Comparison of ENCODE assay signal across 15 cellular contexts in the genomic region with DNA sequence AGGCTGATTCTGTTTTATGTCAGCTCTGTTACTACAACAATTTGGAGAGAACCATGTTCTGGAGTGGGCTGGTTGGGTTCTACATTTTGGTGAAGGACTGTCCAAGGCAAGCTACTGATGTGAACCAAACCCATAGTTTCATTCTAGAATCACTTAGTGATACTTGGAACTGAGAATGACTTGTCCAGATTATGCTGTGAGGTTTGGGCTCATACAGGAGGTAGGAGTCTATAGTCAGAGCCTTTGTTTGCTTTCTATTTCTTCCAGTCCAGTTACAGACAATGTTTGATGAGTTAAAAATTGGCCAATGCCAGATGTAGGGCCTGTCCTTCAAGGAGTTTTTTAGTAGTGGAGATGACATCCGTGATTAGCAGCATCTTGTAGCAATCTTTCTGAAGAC.
DNase-seq lines count a peak whose midpoint lies in the region; ATAC-seq and TF ChIP-seq lines count a peak whose summit lies in the region.
"Had no signal": no experiment of that assay in that cellular context is flagged by ENCODE, and none has a peak within 500 bp of the region (broad histone marks: within the 10 kb centered on the region; RNA-seq: fewer than 3 reads in every experiment).

No MANE protein-coding gene starts in this region.

- CTCF ChIA-PET in GM10248 (lab: Yijun Ruan, JAX): interaction anchor here (1.5 kb wide), 1 partner anchor 15 kb away, joined by 3 read pairs; no protein-coding TSS in a partner anchor

- H3K4me3 Mint-ChIP-seq in stimulated activated naive CD8-positive, alpha-beta T cell treated with anti-CD3 and anti-CD28 coated beads, Interleukin-15, amount 100 ng/mL, for 72 hours: no peak overlapping the region
- H3K4me3 Mint-ChIP-seq: T-helper 2 cell treated with Interferon-gamma antibody and Interleukin-4, amounts not matched to agents 5 μg/mL and 100 μg/mL, for 36 hours had no signal

- no peaks in the 10 kb centered on the region for H3K27me3 Mint-ChIP-seq in stimulated activated naive CD8-positive, alpha-beta T cell treated with anti-CD3 and anti-CD28 coated beads, Interleukin-15, amount 100 ng/mL, for 72 hours

- no peaks in the 10 kb centered on the region for H3K9me3 Mint-ChIP-seq in stimulated activated naive CD8-positive, alpha-beta T cell treated with anti-CD3 and anti-CD28 coated beads, Interleukin-15, amount 100 ng/mL, for 72 hours
- H3K9me3 Mint-ChIP-seq: T-helper 2 cell treated with Interferon-gamma antibody and Interleukin-4, amounts not matched to agents 5 μg/mL and 100 μg/mL, for 36 hours had no signal

- peaks cover 0 to 9% (median 4%) of the 10 kb centered on the region in 4 donors for H3K4me1 ChIP-seq in stomach

- WGBS in stomach, 5 donors: 76 to 95% (median 80%) methylated on average over 1 of the region's 1 CpG

- DNase-seq in stimulated activated naive CD8-positive, alpha-beta T cell treated with anti-CD3 and anti-CD28 coated beads, Interleukin-15, amount 100 ng/mL, for 72 hours: no peak
- no peak for DNase-seq in stimulated activated naive CD8-positive, alpha-beta T cell treated with anti-CD3 and anti-CD28 coated beads, Interleukin-15, Interleukin-2, amounts not matched to agents 100 U/mL and 50 U/mL, for 24 hours
- DNase-seq in stomach: no peak
- no peak for DNase-seq in GM10248 (ENCODE audit: extremely low spot score)
- no peak for DNase-seq in globus pallidus (ENCODE audit: low spot score)
- no peak for DNase-seq in GM10266 (ENCODE audit: extremely low spot score)
- DNase-seq: activated CD4-positive, alpha-beta T cell treated with anti-CD3 and anti-CD28 coated beads, Interleukin-2, amount 50 U/mL, for 48 hours; DMS53; esophagus squamous epithelium; KG1; pancreas; stimulated activated CD8-positive, alpha-beta memory T cell treated with anti-CD3 and anti-CD28 coated beads, Interleukin-4, amount 100 ng/mL, for 48 hours had no signal

- peaks cover 15% of the 10 kb centered on the region for H3K4me1 Mint-ChIP-seq in stimulated activated naive CD8-positive, alpha-beta T cell treated with anti-CD3 and anti-CD28 coated beads, Interleukin-15, amount 100 ng/mL, for 72 hours

- TF ChIP-seq CTCF in stomach (IDR thresholded peaks at IDR 0.05) (no peak), GM10248 (IDR thresholded peaks at IDR 0.05; ENCODE audit: control extremely low read depth, extremely low read depth, low read depth, missing control alignments) (no peak), GM10266 (IDR thresholded peaks at IDR 0.05; ENCODE audit: control insufficient read depth, insufficient read depth, low read depth, missing control alignments) (no peak)

- H3K27me3 ChIP-seq in stomach: no peaks in the 10 kb centered on the region
- H3K27me3 ChIP-seq: esophagus squamous epithelium, pancreas had no signal

- POLR2A ChIA-PET in GM10248 (lab: Yijun Ruan, JAX): no interaction called here

- intact Hi-C loops in stomach (cut with DNase I; ENCODE audit: low total_unique reads): no loop called here

- no peaks in the 10 kb centered on the region for H3K9me3 ChIP-seq in stomach
- H3K9me3 ChIP-seq: esophagus squamous epithelium, pancreas had no signal

- peak; percentile 74 for ATAC-seq in stimulated activated naive CD8-positive, alpha-beta T cell treated with anti-CD3 and anti-CD28 coated beads, Interleukin-15, amount 100 ng/mL, for 72 hours
- ATAC-seq in stimulated activated naive CD8-positive, alpha-beta T cell treated with anti-CD3 and anti-CD28 coated beads, Interleukin-15, Interleukin-2, amounts not matched to agents 100 U/mL and 50 U/mL, for 24 hours: no peak
- ATAC-seq in GM21825 (IDR thresholded peaks at IDR 0.05; ENCODE audit: unreplicated experiment) (peak; percentile 67), HG03342 (IDR thresholded peaks at IDR 0.05; ENCODE audit: unreplicated experiment) (peak; percentile 75)

- TF ChIP-seq EP300 in stomach (IDR thresholded peaks at IDR 0.05): no peak

- H3K27ac ChIP-seq in stomach: no peak overlapping the region
- H3K27ac ChIP-seq: esophagus squamous epithelium, pancreas had no signal

- H3K4me3 ChIP-seq in stomach: no peak overlapping the region
- H3K4me3 ChIP-seq: esophagus squamous epithelium, pancreas had no signal

- no peak overlapping the region for H3K27ac Mint-ChIP-seq in stimulated activated naive CD8-positive, alpha-beta T cell treated with anti-CD3 and anti-CD28 coated beads, Interleukin-15, amount 100 ng/mL, for 72 hours
- H3K27ac Mint-ChIP-seq: T-helper 2 cell treated with Interferon-gamma antibody and Interleukin-4, amounts not matched to agents 5 μg/mL and 100 μg/mL, for 36 hours had no signal

- peaks cover 0 to 9% (median 7%) of the 10 kb centered on the region in 4 donors for H3K36me3 ChIP-seq in stomach
- H3K36me3 ChIP-seq: pancreas had no signal

- TF ChIP-seq POLR2A in stomach (IDR thresholded peaks at IDR 0.05): no peak
